In genomic region chr15:40550381-40551037, GRCh38 we compare ENCODE assay signal across 12 cellular contexts.
DNase-seq lines count a peak whose midpoint lies in the region; ATAC-seq and FAIRE-seq lines count a peak whose summit lies in the region.
"Had no signal": no experiment of that assay in that cellular context is flagged by ENCODE, and none has a peak within 500 bp of the region (broad histone marks: within the 10 kb centered on the region; RNA-seq: fewer than 3 reads in every experiment).

No MANE protein-coding gene starts in this region.

- H3K4me3 ChIP-seq in HAP-1 = no peak overlapping the region
- H3K4me3 ChIP-seq: SJSA1 had no signal

- H3K9me3 ChIP-seq in HAP-1 = no peaks in the 10 kb centered on the region
- H3K9me3 ChIP-seq: SJSA1 had no signal

- in situ Hi-C loops in HAP-1 (cut with MboI; ENCODE audit: low sequenced_read_pairs) = no loop called here

- DNase-seq in GM18507 (ENCODE audit: extremely low spot score, insufficient read length, low read depth) (peak; percentile 50), germinal center (ENCODE audit: low spot score) (peak; percentile 63), HAP-1 (ENCODE audit: low spot score in 2 of 2) (no peak), RKO (ENCODE audit: low spot score) (no peak)
- no peak for DNase-seq in activated CD8-positive, alpha-beta memory T cell treated with anti-CD3 and anti-CD28 coated beads, Interleukin-2, amount 50 U/mL, for 48 hours
- DNase-seq: DMS79; KG1; stimulated activated CD4-positive, alpha-beta T cell treated with anti-CD3 and anti-CD28 coated beads, Interleukin-4, amount 100 ng/mL, for 4 hours had no signal

- no peaks in the 10 kb centered on the region for H3K27me3 ChIP-seq in HAP-1 (ENCODE audit: low read depth)
- H3K27me3 ChIP-seq: SJSA1 had no signal

- no peaks in the 10 kb centered on the region for H3K36me3 ChIP-seq in HAP-1 (replicated peaks)

- ATAC-seq in GM21528 (IDR thresholded peaks at IDR 0.05; ENCODE audit: low FRiP score, unreplicated experiment) = peak; percentile 64
- ATAC-seq in HG03432 (IDR thresholded peaks at IDR 0.05; ENCODE audit: unreplicated experiment) = peak; percentile 76
- ATAC-seq in HG02970 (IDR thresholded peaks at IDR 0.05; ENCODE audit: low FRiP score, unreplicated experiment) = no peak

- H3K4me1 ChIP-seq in HAP-1 = no peaks in the 10 kb centered on the region
- H3K4me1 ChIP-seq: SJSA1 had no signal

- FAIRE-seq in GM18507 (lab: Jason Lieb, UNC) = peak; percentile 97

Comparison
In these comparisons a context has a peak if more than half of its experiments do, and no peak if none do; other contexts are left out.
1. DNase-seq: peak in GM18507 (single experiment) and germinal center (single experiment); none in HAP-1 (0 of 2), RKO (single experiment) and activated CD8-positive, alpha-beta memory T cell treated with anti-CD3 and anti-CD28 coated beads, Interleukin-2, amount 50 U/mL, for 48 hours (single experiment).